Comparison of ENCODE assay signal across 1 cellular context in genomic region chr4:37728064-37728463, GRCh38.
A peak's percentile ranks its signal among the peaks of the same experiment; 100 is the strongest.
TF ChIP-seq lines count a peak whose summit lies in the region.

No MANE protein-coding gene starts in this region.

TF ChIP-seq in HepG2, 621 proteins besides CTCF, POLR2A, EP300 and RAD21 (continued from another document and continues in another):
- TF ChIP-seq ZNF879 (CRISPR knock-in tag; IDR thresholded peaks at IDR 0.05) (no peak), ZNF232 (CRISPR knock-in tag; IDR thresholded peaks at IDR 0.05; ENCODE audit: borderline replicate concordance) (no peak), SP5 (CRISPR knock-in tag; IDR thresholded peaks at IDR 0.05; ENCODE audit: borderline replicate concordance, low read depth) (no peak), ZBTB20 (CRISPR knock-in tag; IDR thresholded peaks at IDR 0.05; ENCODE audit: borderline replicate concordance, low read depth) (no peak), ZNF605 (CRISPR knock-in tag; IDR thresholded peaks at IDR 0.05) (no peak), MED1 (CRISPR knock-in tag; IDR thresholded peaks at IDR 0.05) (0 out of 2 replicates have a peak, but pooled peaks have one; percentile 18), MIXL1 (CRISPR knock-in tag; IDR thresholded peaks at IDR 0.05) (0 out of 2 replicates have a peak, but pooled peaks have one; percentile 24), ATF5 (CRISPR knock-in tag; IDR thresholded peaks at IDR 0.05; ENCODE audit: low read depth) (no peak), ATM (IDR thresholded peaks at IDR 0.05; ENCODE audit: borderline replicate concordance) (no peak), ZNF263 (CRISPR knock-in tag; IDR thresholded peaks at IDR 0.05) (no peak), HOXD1 (CRISPR knock-in tag; IDR thresholded peaks at IDR 0.05) (no peak), ZNF382 (CRISPR knock-in tag; IDR thresholded peaks at IDR 0.05; ENCODE audit: borderline replicate concordance) (no peak), ARID3A (IDR thresholded peaks at IDR 0.05; ENCODE audit: low read depth, low read length) (peak; percentile 25; the same call in 1 of the 2 replicates), CEBPG (CRISPR knock-in tag; IDR thresholded peaks at IDR 0.05) (peak; percentile 67), MAFK (conservative IDR thresholded peaks at IDR 0.05 in 1 of 2, IDR thresholded peaks at IDR 0.05 in 1 of 2; ENCODE audit: low read length in 2 of 2) (no peak), CEBPB (IDR thresholded peaks at IDR 0.05; ENCODE audit: borderline replicate concordance, low read depth, low read length) (peak; percentile 54; the same call in 1 of the 2 replicates), BRF2 (CRISPR knock-in tag; IDR thresholded peaks at IDR 0.05) (no peak), KLF15 (CRISPR knock-in tag; IDR thresholded peaks at IDR 0.05; ENCODE audit: borderline replicate concordance) (no peak), ZNF816 (CRISPR knock-in tag; IDR thresholded peaks at IDR 0.05; ENCODE audit: borderline replicate concordance) (no peak), DMAP1 (CRISPR knock-in tag; IDR thresholded peaks at IDR 0.05) (no peak), ZSCAN25 (CRISPR knock-in tag; IDR thresholded peaks at IDR 0.05) (no peak), ZSCAN9 (CRISPR knock-in tag; IDR thresholded peaks at IDR 0.05; ENCODE audit: borderline replicate concordance) (no peak), NCOA2 (CRISPR knock-in tag; IDR thresholded peaks at IDR 0.05) (peak; percentile 82), MXI1 (IDR thresholded peaks at IDR 0.05; ENCODE audit: borderline replicate concordance, low read depth, low read length) (no peak), GLMP (CRISPR knock-in tag; IDR thresholded peaks at IDR 0.05; ENCODE audit: borderline replicate concordance) (no peak), ZNF546 (CRISPR knock-in tag; conservative IDR thresholded peaks at IDR 0.05) (no peak), MNT (IDR thresholded peaks at IDR 0.05) (no peak), GRHL1 (CRISPR knock-in tag; conservative IDR thresholded peaks at IDR 0.05) (no peak), ZNF275 (CRISPR knock-in tag; IDR thresholded peaks at IDR 0.05; ENCODE audit: borderline replicate concordance) (no peak), POLR2G (IDR thresholded peaks at IDR 0.05; ENCODE audit: low read depth, low read length) (no peak), MIER3 (CRISPR knock-in tag; IDR thresholded peaks at IDR 0.05; ENCODE audit: borderline replicate concordance) (no peak), THAP11 (CRISPR knock-in tag; IDR thresholded peaks at IDR 0.05) (peak; percentile 35; the same call in 1 of the 2 replicates), ZNF235 (CRISPR knock-in tag; IDR thresholded peaks at IDR 0.05; ENCODE audit: borderline replicate concordance) (no peak), ZNF160 (CRISPR knock-in tag; IDR thresholded peaks at IDR 0.05) (no peak), SNAPC2 (CRISPR knock-in tag; IDR thresholded peaks at IDR 0.05) (no peak), NFYC (CRISPR knock-in tag; IDR thresholded peaks at IDR 0.05) (no peak), EED (CRISPR knock-in tag; IDR thresholded peaks at IDR 0.05) (no peak), FOXK1 (CRISPR knock-in tag; IDR thresholded peaks at IDR 0.05; ENCODE audit: borderline replicate concordance, low read depth) (no peak), NBN (conservative IDR thresholded peaks at IDR 0.05) (no peak), ELF3 (CRISPR knock-in tag; IDR thresholded peaks at IDR 0.05) (0 out of 2 replicates have a peak, but pooled peaks have one; percentile 20), ZNF580 (CRISPR knock-in tag; IDR thresholded peaks at IDR 0.05; ENCODE audit: borderline replicate concordance, low read depth) (no peak), RARG (CRISPR knock-in tag; IDR thresholded peaks at IDR 0.05; ENCODE audit: low read depth) (no peak), RERE (CRISPR knock-in tag; IDR thresholded peaks at IDR 0.05; ENCODE audit: low read depth) (no peak), ZC3H13 (CRISPR knock-in tag; IDR thresholded peaks at IDR 0.05) (no peak), ZNF234 (CRISPR knock-in tag; conservative IDR thresholded peaks at IDR 0.05) (no peak), ZBTB3 (CRISPR knock-in tag; IDR thresholded peaks at IDR 0.05; ENCODE audit: borderline replicate concordance, low read depth) (no peak), NR2C2 (CRISPR knock-in tag; IDR thresholded peaks at IDR 0.05; ENCODE audit: borderline replicate concordance) (no peak), ZNF775 (CRISPR knock-in tag; IDR thresholded peaks at IDR 0.05; ENCODE audit: borderline replicate concordance) (no peak), TCF12 (IDR thresholded peaks at IDR 0.05) (no peak), TCF12 (CRISPR knock-in tag; IDR thresholded peaks at IDR 0.05) (no peak), TEAD2 (CRISPR knock-in tag; IDR thresholded peaks at IDR 0.05) (no peak), ZNF121 (CRISPR knock-in tag; IDR thresholded peaks at IDR 0.05) (no peak), SETDB1 (CRISPR knock-in tag; IDR thresholded peaks at IDR 0.05; ENCODE audit: borderline replicate concordance) (no peak), GLI4 (CRISPR knock-in tag; IDR thresholded peaks at IDR 0.05; ENCODE audit: borderline replicate concordance) (no peak), NCOR1 (IDR thresholded peaks at IDR 0.05; ENCODE audit: borderline replicate concordance, low read length) (no peak), ZFP90 (CRISPR knock-in tag; IDR thresholded peaks at IDR 0.05; ENCODE audit: borderline replicate concordance) (no peak)
